Comparison of ENCODE assay signal across 8 cellular contexts in the genomic region with DNA sequence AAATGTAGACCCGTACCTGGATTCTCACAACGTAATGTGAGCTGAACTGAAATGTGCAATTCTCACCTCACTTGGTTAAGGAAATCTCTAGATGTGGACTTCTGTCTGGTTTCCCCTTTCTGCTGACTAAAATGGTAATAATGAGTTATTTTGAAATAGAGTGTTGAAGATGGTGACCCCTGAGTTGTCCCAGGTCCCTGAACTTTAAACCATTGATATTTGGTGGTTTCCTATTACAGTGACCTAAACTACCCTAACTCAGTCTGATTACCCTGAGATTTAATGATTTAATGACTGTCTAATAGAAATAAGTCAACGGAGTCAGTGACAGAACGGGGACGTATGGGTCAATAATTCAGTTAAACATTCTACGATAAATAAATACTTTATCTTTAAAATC.
"Had no signal": no experiment of that assay in that cellular context is flagged by ENCODE, and none has a peak within 500 bp of the region (broad histone marks: within the 10 kb centered on the region; RNA-seq: fewer than 3 reads in every experiment).

No MANE protein-coding gene starts in this region.

- H3K27me3 Mint-ChIP-seq: IgD-negative memory B cell had no signal

- H3K4me3 ChIP-seq: K562 had no signal

- H3K4me3 Mint-ChIP-seq: IgD-negative memory B cell had no signal

- H3K27ac ChIP-seq: HL-60, KMS-11 had no signal

- H3K36me3 Mint-ChIP-seq: IgD-negative memory B cell had no signal

- H3K4me2 ChIP-seq: KMS-11 had no signal

- ATAC-seq: K562 had no signal

- H3K4me1 Mint-ChIP-seq: IgD-negative memory B cell had no signal

- FAIRE-seq: HTR-8/SVneo, K562 had no signal

- H3K27ac Mint-ChIP-seq: IgD-negative memory B cell had no signal

- DNase-seq: IMR-90, KBM-7, KG1 had no signal

- H3K9ac ChIP-seq: KMS-11 had no signal
